8 cellular contexts compared by ENCODE assay signal in genomic region chrX:78945186-78945912, GRCh38. TPM values are rescaled to one million over a fixed set of nuclear protein-coding genes. Genes with fewer than 3 reads are reported as not detected.
DNase-seq lines count a peak whose midpoint lies in the region; ATAC-seq and TF ChIP-seq lines count a peak whose summit lies in the region.

P2RY10 (plus strand) TSS chrX:78945391; CDS start chrX:78960521, 15,130 bp downstream.

- peaks cover 54% of the 10 kb centered on the region for H3K4me1 Mint-ChIP-seq in activated naive CD4-positive, alpha-beta T cell treated with anti-CD3 and anti-CD28 coated beads, Interleukin-2, amount 10 ng/mL, durations not matched to agents 7 days and 5 days

- peak; percentile 68 for ATAC-seq in GM21447 (IDR thresholded peaks at IDR 0.05; ENCODE audit: unreplicated experiment)

- no peak for TF ChIP-seq CTCF in GM13976 (IDR thresholded peaks at IDR 0.05; ENCODE audit: borderline replicate concordance, control extremely low read depth, extremely low read depth, insufficient read depth, missing control alignments)

- H3K9me3 Mint-ChIP-seq in activated naive CD4-positive, alpha-beta T cell treated with anti-CD3 and anti-CD28 coated beads, Interleukin-2, amount 10 ng/mL, durations not matched to agents 7 days and 5 days, result peaks cover 4% of the 10 kb centered on the region

- no peaks in the 10 kb centered on the region for H3K27me3 Mint-ChIP-seq in activated naive CD4-positive, alpha-beta T cell treated with anti-CD3 and anti-CD28 coated beads, Interleukin-2, amount 10 ng/mL, durations not matched to agents 7 days and 5 days

- peaks cover 35% of the 10 kb centered on the region for H3K36me3 Mint-ChIP-seq in activated naive CD4-positive, alpha-beta T cell treated with anti-CD3 and anti-CD28 coated beads, Interleukin-2, amount 10 ng/mL, durations not matched to agents 7 days and 5 days

- H3K27ac Mint-ChIP-seq in activated naive CD4-positive, alpha-beta T cell treated with anti-CD3 and anti-CD28 coated beads, Interleukin-2, amount 10 ng/mL, durations not matched to agents 7 days and 5 days, result peak within 1 kb of the TSS; percentile 99

- no peak within 1 kb of the TSS for H3K4me3 ChIP-seq in Jurkat, Clone E6-1 (ENCODE audit: low read length)

- CTCF ChIA-PET in activated naive CD4-positive, alpha-beta T cell treated with anti-CD3 and anti-CD28 coated beads, Interleukin-2, amount 10 ng/mL, durations not matched to agents 7 days and 5 days (lab: Charles Lee), result no interaction called here

- H3K4me3 Mint-ChIP-seq in activated naive CD4-positive, alpha-beta T cell treated with anti-CD3 and anti-CD28 coated beads, Interleukin-2, amount 10 ng/mL, durations not matched to agents 7 days and 5 days, result peak within 1 kb of the TSS; percentile 97

- DNase-seq in GM13976 (ENCODE audit: low spot score) (peak; percentile 28), DMS153 (lab: John Stamatoyannopoulos, UW) (no peak), putamen (ENCODE audit: low spot score) (no peak), cerebellar cortex (ENCODE audit: low spot score) (no peak), HuH-7 (ENCODE audit: low spot score) (no peak)
- DNase-seq in Jurkat, Clone E6-1 (ENCODE audit: low read depth, low spot score), result peak; percentile 62
- DNase-seq in activated naive CD4-positive, alpha-beta T cell treated with anti-CD3 and anti-CD28 coated beads, Interleukin-2, amount 10 ng/mL, durations not matched to agents 7 days and 5 days, result peak; percentile 49

- in situ Hi-C loops in GM13976 (cut with MboI; ENCODE audit: low sequenced_read_pairs, unreplicated experiment), result loop anchor here (10.0 kb wide), 1 partner anchor 209 kb away; no protein-coding TSS in a partner anchor

RNA-seq across cellular contexts. Expression of gene P2RY10, which starts in this region (rescaled TPM):
- not detected for polyA plus RNA-seq in Jurkat, Clone E6-1 (2012; ENCODE audit: insufficient read depth, insufficient read length)

Comparison
In these comparisons a context has a peak if more than half of its experiments do, and no peak if none do; other contexts are left out.
1. DNase-seq: peak in GM13976 (single experiment), Jurkat, Clone E6-1 (single experiment) and activated naive CD4-positive, alpha-beta T cell treated with anti-CD3 and anti-CD28 coated beads, Interleukin-2, amount 10 ng/mL, durations not matched to agents 7 days and 5 days (single experiment); none in DMS153 (single experiment), putamen (single experiment), cerebellar cortex (single experiment) and HuH-7 (single experiment).